ENCODE assay signal across 1 cellular context in the genomic region with DNA sequence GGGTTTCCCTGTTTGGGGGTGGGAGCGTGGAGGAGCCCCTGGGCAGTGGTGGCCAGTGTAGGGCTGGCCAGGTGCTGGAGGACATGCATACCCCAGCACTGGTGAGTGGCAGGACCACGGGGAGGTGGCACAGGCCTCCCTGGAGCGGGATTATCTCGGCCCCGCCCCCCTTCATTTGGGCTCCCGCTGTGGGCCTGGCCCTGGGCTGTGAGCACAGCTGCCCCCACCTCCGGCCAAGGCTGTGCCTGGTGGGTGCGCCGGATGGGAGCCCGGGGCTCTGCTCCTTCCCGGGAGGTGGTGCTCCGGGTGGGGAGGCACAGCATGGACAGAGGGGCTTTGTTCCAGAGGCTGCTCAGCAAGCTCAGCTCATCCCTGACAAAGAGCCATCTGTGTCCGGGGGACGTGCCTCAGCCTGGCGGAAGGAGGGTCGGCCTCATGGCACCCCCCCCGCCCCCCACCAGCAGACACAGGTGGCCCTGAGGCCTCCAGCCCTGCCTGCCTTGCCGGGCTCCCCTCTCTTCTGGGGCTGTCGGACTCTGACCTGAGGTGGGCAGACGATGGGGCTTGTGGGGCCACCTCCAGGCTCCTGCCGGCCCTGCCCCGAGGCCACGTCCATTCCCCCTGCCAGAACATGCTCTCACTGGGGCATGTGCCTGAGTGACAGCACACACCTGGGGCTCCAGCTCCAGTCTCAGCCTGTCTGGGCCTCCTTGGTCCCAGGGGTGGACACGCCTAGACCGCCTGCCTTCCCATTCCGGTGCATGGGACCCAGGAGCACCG.
TF ChIP-seq lines count a peak whose summit lies in the region.

No MANE protein-coding gene starts in this region.

TF ChIP-seq in HepG2, 621 proteins besides CTCF, POLR2A, EP300 and RAD21 (continued from another document and continues in another):
- TF ChIP-seq TFDP2 (CRISPR knock-in tag; IDR thresholded peaks at IDR 0.05) (no peak), AHR (CRISPR knock-in tag; IDR thresholded peaks at IDR 0.05) (no peak), HMGA1 (CRISPR knock-in tag; conservative IDR thresholded peaks at IDR 0.05) (no peak), ZSCAN9 (CRISPR knock-in tag; IDR thresholded peaks at IDR 0.05; ENCODE audit: borderline replicate concordance) (no peak), ZFP36 (IDR thresholded peaks at IDR 0.05; ENCODE audit: borderline replicate concordance, low read depth, low read length, partially characterized antibody) (no peak), ZNF670 (CRISPR knock-in tag; IDR thresholded peaks at IDR 0.05; ENCODE audit: borderline replicate concordance) (no peak), ZNF569 (CRISPR knock-in tag; IDR thresholded peaks at IDR 0.05; ENCODE audit: borderline replicate concordance) (no peak), USF2 (IDR thresholded peaks at IDR 0.05; ENCODE audit: low read depth, low read length) (no peak), USF2 (CRISPR knock-in tag; IDR thresholded peaks at IDR 0.05; ENCODE audit: borderline replicate concordance) (no peak), PHF21A (CRISPR knock-in tag; IDR thresholded peaks at IDR 0.05) (peak; percentile 97), CHCHD3 (CRISPR knock-in tag; IDR thresholded peaks at IDR 0.05) (no peak), NPAS2 (CRISPR knock-in tag; IDR thresholded peaks at IDR 0.05; ENCODE audit: borderline replicate concordance) (no peak), FOXO1 (CRISPR knock-in tag; IDR thresholded peaks at IDR 0.05) (0 out of 2 replicates have a peak, but pooled peaks have one; percentile 13), HNF1B (CRISPR knock-in tag; IDR thresholded peaks at IDR 0.05) (peak; percentile 34), PAX8 (CRISPR knock-in tag; IDR thresholded peaks at IDR 0.05; ENCODE audit: borderline replicate concordance) (peak; percentile 49; the same call in 1 of the 2 replicates), RELA (CRISPR knock-in tag; IDR thresholded peaks at IDR 0.05) (no peak), ZNF468 (CRISPR knock-in tag; IDR thresholded peaks at IDR 0.05) (no peak), PBX3 (CRISPR knock-in tag; IDR thresholded peaks at IDR 0.05; ENCODE audit: borderline replicate concordance) (no peak), KDM5A (IDR thresholded peaks at IDR 0.05; ENCODE audit: borderline replicate concordance, low read length) (no peak), GATA4 (IDR thresholded peaks at IDR 0.05; ENCODE audit: borderline replicate concordance, low read depth) (no peak), ZNF441 (CRISPR knock-in tag; IDR thresholded peaks at IDR 0.05; ENCODE audit: borderline replicate concordance) (0 out of 2 replicates have a peak, but pooled peaks have one; percentile 43), ZNF572 (CRISPR knock-in tag; IDR thresholded peaks at IDR 0.05) (no peak), TCF7L2 (IDR thresholded peaks at IDR 0.05; ENCODE audit: low read depth, low read length) (no peak), ZNF549 (CRISPR knock-in tag; IDR thresholded peaks at IDR 0.05) (no peak), ZNF160 (CRISPR knock-in tag; IDR thresholded peaks at IDR 0.05) (no peak)
- TF ChIP-seq, protein P1, sequence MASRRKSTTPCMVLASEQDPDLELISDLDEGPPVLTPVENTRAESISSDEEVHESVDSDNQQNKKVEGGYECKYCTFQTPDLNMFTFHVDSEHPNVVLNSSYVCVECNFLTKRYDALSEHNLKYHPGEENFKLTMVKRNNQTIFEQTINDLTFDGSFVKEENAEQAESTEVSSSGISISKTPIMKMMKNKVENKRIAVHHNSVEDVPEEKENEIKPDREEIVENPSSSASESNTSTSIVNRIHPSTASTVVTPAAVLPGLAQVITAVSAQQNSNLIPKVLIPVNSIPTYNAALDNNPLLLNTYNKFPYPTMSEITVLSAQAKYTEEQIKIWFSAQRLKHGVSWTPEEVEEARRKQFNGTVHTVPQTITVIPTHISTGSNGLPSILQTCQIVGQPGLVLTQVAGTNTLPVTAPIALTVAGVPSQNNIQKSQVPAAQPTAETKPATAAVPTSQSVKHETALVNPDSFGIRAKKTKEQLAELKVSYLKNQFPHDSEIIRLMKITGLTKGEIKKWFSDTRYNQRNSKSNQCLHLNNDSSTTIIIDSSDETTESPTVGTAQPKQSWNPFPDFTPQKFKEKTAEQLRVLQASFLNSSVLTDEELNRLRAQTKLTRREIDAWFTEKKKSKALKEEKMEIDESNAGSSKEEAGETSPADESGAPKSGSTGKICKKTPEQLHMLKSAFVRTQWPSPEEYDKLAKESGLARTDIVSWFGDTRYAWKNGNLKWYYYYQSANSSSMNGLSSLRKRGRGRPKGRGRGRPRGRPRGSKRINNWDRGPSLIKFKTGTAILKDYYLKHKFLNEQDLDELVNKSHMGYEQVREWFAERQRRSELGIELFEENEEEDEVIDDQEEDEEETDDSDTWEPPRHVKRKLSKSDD (CRISPR knock-in tag; IDR thresholded peaks at IDR 0.05; ENCODE audit: low read depth), result peak; percentile 31; the same call in 1 of the 2 replicates
- TF ChIP-seq, protein P2, sequence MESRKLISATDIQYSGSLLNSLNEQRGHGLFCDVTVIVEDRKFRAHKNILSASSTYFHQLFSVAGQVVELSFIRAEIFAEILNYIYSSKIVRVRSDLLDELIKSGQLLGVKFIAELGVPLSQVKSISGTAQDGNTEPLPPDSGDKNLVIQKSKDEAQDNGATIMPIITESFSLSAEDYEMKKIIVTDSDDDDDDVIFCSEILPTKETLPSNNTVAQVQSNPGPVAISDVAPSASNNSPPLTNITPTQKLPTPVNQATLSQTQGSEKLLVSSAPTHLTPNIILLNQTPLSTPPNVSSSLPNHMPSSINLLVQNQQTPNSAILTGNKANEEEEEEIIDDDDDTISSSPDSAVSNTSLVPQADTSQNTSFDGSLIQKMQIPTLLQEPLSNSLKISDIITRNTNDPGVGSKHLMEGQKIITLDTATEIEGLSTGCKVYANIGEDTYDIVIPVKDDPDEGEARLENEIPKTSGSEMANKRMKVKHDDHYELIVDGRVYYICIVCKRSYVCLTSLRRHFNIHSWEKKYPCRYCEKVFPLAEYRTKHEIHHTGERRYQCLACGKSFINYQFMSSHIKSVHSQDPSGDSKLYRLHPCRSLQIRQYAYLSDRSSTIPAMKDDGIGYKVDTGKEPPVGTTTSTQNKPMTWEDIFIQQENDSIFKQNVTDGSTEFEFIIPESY (CRISPR knock-in tag; IDR thresholded peaks at IDR 0.05), result no peak; the same call in 1 of the 2 replicates
- TF ChIP-seq, protein P3, sequence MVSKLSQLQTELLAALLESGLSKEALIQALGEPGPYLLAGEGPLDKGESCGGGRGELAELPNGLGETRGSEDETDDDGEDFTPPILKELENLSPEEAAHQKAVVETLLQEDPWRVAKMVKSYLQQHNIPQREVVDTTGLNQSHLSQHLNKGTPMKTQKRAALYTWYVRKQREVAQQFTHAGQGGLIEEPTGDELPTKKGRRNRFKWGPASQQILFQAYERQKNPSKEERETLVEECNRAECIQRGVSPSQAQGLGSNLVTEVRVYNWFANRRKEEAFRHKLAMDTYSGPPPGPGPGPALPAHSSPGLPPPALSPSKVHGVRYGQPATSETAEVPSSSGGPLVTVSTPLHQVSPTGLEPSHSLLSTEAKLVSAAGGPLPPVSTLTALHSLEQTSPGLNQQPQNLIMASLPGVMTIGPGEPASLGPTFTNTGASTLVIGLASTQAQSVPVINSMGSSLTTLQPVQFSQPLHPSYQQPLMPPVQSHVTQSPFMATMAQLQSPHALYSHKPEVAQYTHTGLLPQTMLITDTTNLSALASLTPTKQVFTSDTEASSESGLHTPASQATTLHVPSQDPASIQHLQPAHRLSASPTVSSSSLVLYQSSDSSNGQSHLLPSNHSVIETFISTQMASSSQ (IDR thresholded peaks at IDR 0.05; ENCODE audit: low read depth), result no peak
- TF ChIP-seq, protein P3 (CRISPR knock-in tag; IDR thresholded peaks at IDR 0.05; ENCODE audit: borderline replicate concordance), result peak; percentile 56; the same call in 1 of the 2 replicates
- TF ChIP-seq, protein P4, sequence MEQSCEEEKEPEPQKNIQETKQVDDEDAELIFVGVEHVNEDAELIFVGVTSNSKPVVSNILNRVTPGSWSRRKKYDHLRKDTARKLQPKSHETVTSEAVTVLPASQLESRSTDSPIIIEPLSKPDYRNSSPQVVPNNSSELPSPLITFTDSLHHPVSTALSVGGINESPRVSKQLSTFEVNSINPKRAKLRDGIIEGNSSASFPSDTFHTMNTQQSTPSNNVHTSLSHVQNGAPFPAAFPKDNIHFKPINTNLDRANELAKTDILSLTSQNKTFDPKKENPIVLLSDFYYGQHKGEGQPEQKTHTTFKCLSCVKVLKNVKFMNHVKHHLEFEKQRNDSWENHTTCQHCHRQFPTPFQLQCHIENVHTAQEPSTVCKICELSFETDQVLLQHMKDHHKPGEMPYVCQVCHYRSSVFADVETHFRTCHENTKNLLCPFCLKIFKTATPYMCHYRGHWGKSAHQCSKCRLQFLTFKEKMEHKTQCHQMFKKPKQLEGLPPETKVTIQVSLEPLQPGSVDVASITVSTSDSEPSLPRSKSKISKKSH (CRISPR knock-in tag; IDR thresholded peaks at IDR 0.05; ENCODE audit: borderline replicate concordance), result peak; percentile 96
- TF ChIP-seq, protein P5, sequence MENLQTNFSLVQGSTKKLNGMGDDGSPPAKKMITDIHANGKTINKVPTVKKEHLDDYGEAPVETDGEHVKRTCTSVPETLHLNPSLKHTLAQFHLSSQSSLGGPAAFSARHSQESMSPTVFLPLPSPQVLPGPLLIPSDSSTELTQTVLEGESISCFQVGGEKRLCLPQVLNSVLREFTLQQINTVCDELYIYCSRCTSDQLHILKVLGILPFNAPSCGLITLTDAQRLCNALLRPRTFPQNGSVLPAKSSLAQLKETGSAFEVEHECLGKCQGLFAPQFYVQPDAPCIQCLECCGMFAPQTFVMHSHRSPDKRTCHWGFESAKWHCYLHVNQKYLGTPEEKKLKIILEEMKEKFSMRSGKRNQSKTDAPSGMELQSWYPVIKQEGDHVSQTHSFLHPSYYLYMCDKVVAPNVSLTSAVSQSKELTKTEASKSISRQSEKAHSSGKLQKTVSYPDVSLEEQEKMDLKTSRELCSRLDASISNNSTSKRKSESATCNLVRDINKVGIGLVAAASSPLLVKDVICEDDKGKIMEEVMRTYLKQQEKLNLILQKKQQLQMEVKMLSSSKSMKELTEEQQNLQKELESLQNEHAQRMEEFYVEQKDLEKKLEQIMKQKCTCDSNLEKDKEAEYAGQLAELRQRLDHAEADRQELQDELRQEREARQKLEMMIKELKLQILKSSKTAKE (CRISPR knock-in tag; IDR thresholded peaks at IDR 0.05; ENCODE audit: borderline replicate concordance), result peak; percentile 93
